Comparison of ENCODE assay signal across 8 cellular contexts in the genomic region with DNA sequence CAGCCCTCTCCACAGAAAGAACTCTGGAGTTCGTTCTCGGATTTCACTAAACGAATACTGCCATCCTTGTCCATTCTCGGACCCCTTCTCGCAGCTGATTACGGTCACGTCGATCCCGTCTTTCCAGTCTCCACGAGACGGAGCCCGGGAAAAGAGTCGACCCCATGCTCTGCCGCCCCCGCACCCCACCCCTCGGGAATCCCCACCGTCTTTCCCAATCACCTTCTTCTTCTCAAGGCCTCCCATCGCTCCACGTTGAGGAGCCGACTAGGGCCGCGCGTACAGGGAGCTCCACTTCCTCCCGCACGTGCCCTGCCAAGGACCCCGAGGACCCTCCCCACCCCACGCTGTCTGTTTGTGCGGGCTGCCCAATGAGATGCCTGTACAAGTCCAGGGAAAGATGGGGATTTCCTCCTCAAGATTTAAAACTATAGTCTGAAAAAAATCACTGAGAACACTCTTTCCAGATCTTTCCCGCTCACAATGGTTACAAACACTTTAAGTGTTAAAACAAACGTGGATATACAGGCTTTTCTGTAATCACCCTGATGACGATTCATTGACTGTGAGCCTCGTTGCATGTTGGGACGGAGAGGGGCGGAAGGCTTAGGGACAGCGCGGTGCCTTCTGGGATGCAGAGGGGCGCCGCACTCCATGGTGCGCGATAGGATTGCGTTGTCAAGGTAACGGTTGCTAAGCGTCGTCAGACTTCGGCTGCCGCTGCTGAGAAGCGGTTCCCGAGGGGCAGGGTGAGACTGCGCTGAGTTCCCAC. TPM values are rescaled to one million over a fixed set of nuclear protein-coding genes. Genes with fewer than 3 reads are reported as not detected.
DNase-seq lines count a peak whose midpoint lies in the region; ATAC-seq and TF ChIP-seq lines count a peak whose summit lies in the region.

PES1 (minus strand) TSS at position 323 of the 772 bp plus-strand sequence; CDS start at position 246, 77 bp downstream.

- no peaks in the 10 kb centered on the region for H3K9me3 Mint-ChIP-seq in progenitor cell of endocrine pancreas (ENCODE audit: low read depth)

- intact Hi-C loops in left ventricle myocardium inferior (cut with micrococcal nuclease) = no loop called here

- H3K27me3 ChIP-seq in left ventricle myocardium inferior (ENCODE audit: low read depth) = no peaks in the 10 kb centered on the region

- H3K27ac Mint-ChIP-seq in T-helper 17 cell (no peak within 1 kb of the TSS), progenitor cell of endocrine pancreas (no peak within 1 kb of the TSS)

- H3K36me3 ChIP-seq in left ventricle myocardium inferior = peaks cover 27% of the 10 kb centered on the region

- no peak for TF ChIP-seq CTCF in left ventricle myocardium inferior (IDR thresholded peaks at IDR 0.05; ENCODE audit: borderline replicate concordance)
- TF ChIP-seq CTCF in progenitor cell of endocrine pancreas (IDR thresholded peaks at IDR 0.05; ENCODE audit: unreplicated experiment) = no peak

- H3K4me1 ChIP-seq in left ventricle myocardium inferior = peaks cover 25% of the 10 kb centered on the region

- H3K4me3 ChIP-seq in left ventricle myocardium inferior = peak within 1 kb of the TSS; percentile 94

- ATAC-seq in GM18498 (IDR thresholded peaks at IDR 0.05; ENCODE audit: unreplicated experiment) = peak; percentile 97
- ATAC-seq in HG02885 (IDR thresholded peaks at IDR 0.05; ENCODE audit: poor library complexity, unreplicated experiment) = peak; percentile 97
- peak; percentile 99 for ATAC-seq in T-helper 17 cell

- H3K27me3 Mint-ChIP-seq in T-helper 17 cell (peaks cover 8% of the 10 kb centered on the region), progenitor cell of endocrine pancreas (peaks cover 10% of the 10 kb centered on the region)

- no peaks in the 10 kb centered on the region for H3K36me3 Mint-ChIP-seq in T-helper 17 cell (ENCODE audit: low read depth)
- peaks cover 3% of the 10 kb centered on the region for H3K36me3 Mint-ChIP-seq in progenitor cell of endocrine pancreas (ENCODE audit: insufficient read depth)

- no peaks in the 10 kb centered on the region for H3K9me3 ChIP-seq in T-helper 17 cell (ENCODE audit: control insufficient read depth, low read length, poor library complexity, severe bottlenecking)
- H3K9me3 ChIP-seq in left ventricle myocardium inferior (replicated peaks) = no peaks in the 10 kb centered on the region

- DNase-seq in NCI-H1694 treated with DMSO at 0.1 percent for 48 hours (lab: John Stamatoyannopoulos, UW) (peak; percentile 96), T-helper 17 cell (peak; percentile 84 to 91 (median 91)), left ventricle myocardium inferior (peak; percentile 93), progenitor cell of endocrine pancreas (ENCODE audit: low spot score, unreplicated experiment) (peak; percentile 88), ureter (ENCODE audit: low spot score) (peak; percentile 95)

- H3K27ac ChIP-seq in angular gyrus (ENCODE audit: low read depth, low read length) (peak within 1 kb of the TSS; percentile 93), left ventricle myocardium inferior (replicated peaks) (peak within 1 kb of the TSS; percentile 91)

- H3K4me1 Mint-ChIP-seq in T-helper 17 cell (peaks cover 12% of the 10 kb centered on the region), progenitor cell of endocrine pancreas (ENCODE audit: low read depth) (peaks cover 2% of the 10 kb centered on the region)

- H3K4me3 Mint-ChIP-seq in T-helper 17 cell (no peak within 1 kb of the TSS), progenitor cell of endocrine pancreas (ENCODE audit: low read depth) (no peak within 1 kb of the TSS)

RNA-seq across cellular contexts. Expression of gene PES1, which starts in this region (rescaled TPM):
- total RNA-seq in T-helper 17 cell = 10 to 100 TPM; 35.9 to 37.8 TPM
- 23.1 TPM for total RNA-seq in left ventricle myocardium inferior
- 71.6 and 74.4 TPM in 2 replicates for total RNA-seq in progenitor cell of endocrine pancreas
- 82.9 TPM for total RNA-seq in ureter

Comparison
In these comparisons a context has a peak if more than half of its experiments do, and no peak if none do; other contexts are left out.
1. Peak in every context shown above with its lines: DNase-seq, ATAC-seq, H3K4me3 ChIP-seq and H3K27ac ChIP-seq.